ENCODE assay signal across 9 cellular contexts in the genomic region with DNA sequence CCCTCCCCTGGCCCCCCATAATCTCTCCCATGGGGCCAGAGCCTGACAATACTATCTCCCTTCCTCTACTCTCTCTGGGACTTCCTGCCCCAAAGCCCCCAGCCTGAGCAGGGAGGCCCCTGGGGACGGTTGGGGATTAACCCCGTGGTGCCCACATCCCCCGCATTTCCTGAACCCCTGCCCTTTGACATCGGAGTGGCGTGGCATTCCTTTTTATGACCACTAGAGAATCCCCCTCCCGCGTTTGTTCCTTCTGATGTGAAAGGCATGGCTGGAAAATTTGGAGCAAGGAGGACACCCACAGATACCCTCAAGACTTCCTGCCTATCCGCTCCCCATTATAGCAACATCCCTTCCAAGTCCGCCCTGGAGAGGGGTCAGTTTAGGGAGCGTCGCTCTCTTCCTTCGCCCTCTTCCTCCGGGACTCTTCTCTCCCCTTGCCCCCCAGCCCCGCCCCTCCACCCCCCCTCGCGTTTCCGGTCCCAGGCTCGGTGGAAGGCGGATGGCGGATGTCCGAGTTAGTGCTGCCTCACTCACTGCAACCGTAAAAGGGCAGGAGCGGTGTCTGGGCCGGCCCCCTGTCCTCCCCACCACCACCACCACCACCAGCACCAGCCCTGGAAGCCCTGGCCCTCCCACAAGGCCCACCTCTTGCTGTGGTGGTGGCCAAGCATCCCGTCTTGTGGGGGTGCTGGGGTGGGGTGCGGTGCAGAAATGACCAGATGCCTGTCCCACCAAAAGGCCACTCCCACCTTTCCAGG. TPM values are rescaled to one million over a fixed set of nuclear protein-coding genes. Genes with fewer than 3 reads are reported as not detected.
A peak's percentile ranks its signal among the peaks of the same experiment; 100 is the strongest.
DNase-seq lines count a peak whose midpoint lies in the region; ATAC-seq, FAIRE-seq and TF ChIP-seq lines count a peak whose summit lies in the region.
"Had no signal": no experiment of that assay in that cellular context is flagged by ENCODE, and none has a peak within 500 bp of the region (broad histone marks: within the 10 kb centered on the region; RNA-seq: fewer than 3 reads in every experiment).

No MANE protein-coding gene starts in this region.

- H3K4me1 Mint-ChIP-seq in T-helper 17 cell = peaks cover 31% of the 10 kb centered on the region
- H3K4me1 Mint-ChIP-seq in endothelial cell (ENCODE audit: unreplicated experiment) = peaks cover 40% of the 10 kb centered on the region
- peaks cover 8% of the 10 kb centered on the region for H3K4me1 Mint-ChIP-seq in mesothelial cell of epicardium

- H3K27ac Mint-ChIP-seq in T-helper 17 cell = peak overlapping the region; percentile 90
- peak overlapping the region; percentile 100 for H3K27ac Mint-ChIP-seq in endothelial cell (ENCODE audit: unreplicated experiment)
- H3K27ac Mint-ChIP-seq in mesothelial cell of epicardium = peak overlapping the region; percentile 88

- H3K4me1 ChIP-seq in upper lobe of left lung = peaks cover 30 to 62% (median 46%) of the 10 kb centered on the region in 4 donors

- no peaks in the 10 kb centered on the region for H3K27me3 ChIP-seq in upper lobe of left lung

- TF ChIP-seq POLR2A in upper lobe of left lung (IDR thresholded peaks at IDR 0.05) = peak in 1 of 4 donors; percentile 27

- no peak for TF ChIP-seq EP300 in upper lobe of left lung (IDR thresholded peaks at IDR 0.05)

- TF ChIP-seq CTCF in endothelial cell (IDR thresholded peaks at IDR 0.05; ENCODE audit: unreplicated experiment) = peak; percentile 11
- TF ChIP-seq CTCF in mesothelial cell of epicardium (IDR thresholded peaks at IDR 0.05; ENCODE audit: unreplicated experiment) = no peak
- TF ChIP-seq CTCF in upper lobe of left lung (IDR thresholded peaks at IDR 0.05) = peak in 4 of 6 experiments; percentile 18 to 36 (median 24)

- H3K9me3 Mint-ChIP-seq in endothelial cell (ENCODE audit: unreplicated experiment) (no peaks in the 10 kb centered on the region), mesothelial cell of epicardium (no peaks in the 10 kb centered on the region)

- WGBS in upper lobe of left lung, 2 donors = 0 to 2% methylated on average over 13 to 21 of the region's 26 CpGs

- H3K27me3 Mint-ChIP-seq in T-helper 17 cell (no peaks in the 10 kb centered on the region), endothelial cell (ENCODE audit: unreplicated experiment) (peaks cover 23% of the 10 kb centered on the region), mesothelial cell of epicardium (ENCODE audit: low read depth) (no peaks in the 10 kb centered on the region)

- ATAC-seq in T-helper 17 cell = no peak
- ATAC-seq in upper lobe of left lung (ENCODE audit: low FRiP score in 2 of 2) = peak; percentile 38 to 55
- no peak for ATAC-seq in HG02840 (IDR thresholded peaks at IDR 0.05; ENCODE audit: low FRiP score, unreplicated experiment)

- H3K4me3 ChIP-seq in upper lobe of left lung = peak overlapping the region; percentile 87 to 100 (median 97)

- FAIRE-seq in HTR-8/SVneo (lab: Jason Lieb, UNC) = no peak
- FAIRE-seq: colon had no signal

- H3K4me3 Mint-ChIP-seq in T-helper 17 cell (peak overlapping the region; percentile 97), endothelial cell (ENCODE audit: unreplicated experiment) (peak overlapping the region; percentile 100), mesothelial cell of epicardium (peak overlapping the region; percentile 83)

- DNase-seq in GF-D8 (lab: John Stamatoyannopoulos, UW) (peak; percentile 85), HTR-8/SVneo (ENCODE audit: insufficient read length, low spot score) (peak; percentile 80), T-helper 17 cell (no peak), endothelial cell (ENCODE audit: low spot score) (peak; percentile 78), mesothelial cell of epicardium (ENCODE audit: low spot score in 2 of 2, unreplicated experiment in 2 of 2) (no peak), upper lobe of left lung (peak; percentile 86 to 90), SIG-M5 (lab: John Stamatoyannopoulos, UW) (no peak)

- no peaks in the 10 kb centered on the region for H3K36me3 ChIP-seq in upper lobe of left lung

- H3K9me3 ChIP-seq in T-helper 17 cell (ENCODE audit: control insufficient read depth, low read length, poor library complexity, severe bottlenecking) = no peaks in the 10 kb centered on the region
- H3K9me3 ChIP-seq in upper lobe of left lung = no peaks in the 10 kb centered on the region

- peaks cover 3% of the 10 kb centered on the region for H3K36me3 Mint-ChIP-seq in T-helper 17 cell (ENCODE audit: low read depth)
- peaks cover 20% of the 10 kb centered on the region for H3K36me3 Mint-ChIP-seq in endothelial cell (ENCODE audit: low read depth, unreplicated experiment)
- no peaks in the 10 kb centered on the region for H3K36me3 Mint-ChIP-seq in mesothelial cell of epicardium

- peak overlapping the region; percentile 89 to 97 (median 93) for H3K27ac ChIP-seq in upper lobe of left lung

RNA-seq across cellular contexts. Expression of a gene that starts 1.8 kb away (rescaled TPM):
- total RNA-seq in T-helper 17 cell (100 to 1,000 TPM in 1 of 2 donors, 10 to 100 TPM in 1; 99.7 to 101 TPM), endothelial cell (ENCODE audit: unreplicated experiment) (246 TPM), mesothelial cell of epicardium (49.3 to 54.8 TPM (median 53.8 TPM) in 3 replicates), upper lobe of left lung (100 to 1,000 TPM in 4 of 6 donors, 10 to 100 TPM in 2; 68.1 to 266 (median 143) TPM)

RNA-seq across cellular contexts. Expression of a gene that starts 10.9 kb away (rescaled TPM):
- 1 to 10 TPM; 3.8 to 8.5 TPM for total RNA-seq in T-helper 17 cell
- total RNA-seq in endothelial cell (ENCODE audit: unreplicated experiment) = 0.33 TPM
- total RNA-seq in mesothelial cell of epicardium = 0.38 to 0.60 TPM (median 0.59 TPM) in 3 replicates
- 1 to 10 TPM in 3 of 6 donors, under 1 TPM in 2, not detected in 1; 0.89 to 6.3 (median 1.1) TPM for total RNA-seq in upper lobe of left lung

RNA-seq across cellular contexts. Expression of a gene that starts 12.3 kb away (rescaled TPM):
- total RNA-seq in T-helper 17 cell (1 to 10 TPM; 2.3 to 6.2 TPM), endothelial cell (ENCODE audit: unreplicated experiment) (25.3 TPM), mesothelial cell of epicardium (15.2 to 18.1 TPM (median 16.7 TPM) in 3 replicates), upper lobe of left lung (10 to 100 TPM in 3 of 6 donors, 1 to 10 TPM in 3; 5.2 to 17.8 (median 11.1) TPM)

RNA-seq across cellular contexts. Expression of a gene that starts 41.3 kb away (rescaled TPM):
- total RNA-seq in T-helper 17 cell (1,000 to 10,000 TPM in 1 of 2 donors, 100 to 1,000 TPM in 1; 967 to 2,209 TPM), endothelial cell (ENCODE audit: unreplicated experiment) (64.2 TPM), mesothelial cell of epicardium (272 to 287 TPM (median 278 TPM) in 3 replicates), upper lobe of left lung (100 to 1,000 TPM in 2 of 6 donors, 10 to 100 TPM in 2, 1 to 10 TPM in 1, not detected in 1; 8.8 to 152 (median 94.9) TPM)

Comparison
In these comparisons a context has a peak if more than half of its experiments do, and no peak if none do; other contexts are left out.
1. DNase-seq: peak in GF-D8 (single experiment), HTR-8/SVneo (single experiment), endothelial cell (single experiment) and upper lobe of left lung (2 of 2); none in T-helper 17 cell (0 of 3), mesothelial cell of epicardium (0 of 2) and SIG-M5 (single experiment).
2. ATAC-seq: peak in upper lobe of left lung (2 of 2); none in T-helper 17 cell (single experiment) and HG02840 (single experiment).
3. Peak in every context shown above with its lines, with median percentiles within 50 percentile points of each other: H3K27ac Mint-ChIP-seq and H3K4me3 Mint-ChIP-seq.